Comparison of ENCODE assay signal across 26 cellular contexts in the genomic region with DNA sequence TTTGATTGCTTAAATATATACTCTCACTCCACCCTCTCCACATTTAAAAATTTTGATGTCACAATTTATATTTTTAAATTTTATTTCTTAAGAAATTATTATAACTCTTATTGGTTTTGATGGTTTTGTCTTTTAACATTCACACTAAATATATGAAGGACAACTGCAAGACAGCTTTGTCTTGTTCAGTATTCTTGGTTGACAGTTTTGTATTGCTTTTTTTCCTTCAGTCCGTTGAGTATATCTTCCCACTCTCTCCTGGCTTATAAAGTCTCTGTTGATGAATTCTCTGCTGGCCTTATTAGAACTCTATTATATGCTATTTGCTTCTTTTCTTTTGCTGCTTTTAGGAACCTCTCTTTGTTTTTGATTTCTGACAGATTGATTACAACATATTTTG.
"Had no signal": no experiment of that assay in that cellular context is flagged by ENCODE, and none has a peak within 500 bp of the region (broad histone marks: within the 10 kb centered on the region; RNA-seq: fewer than 3 reads in every experiment).

No MANE protein-coding gene starts in this region.

- H3K27ac ChIP-seq: colonic mucosa, coronary artery, dorsolateral prefrontal cortex, epithelial cell of prostate, esophagus muscularis mucosa, esophagus squamous epithelium, foreskin keratinocyte, gastrocnemius medialis, gastroesophageal sphincter, heart left ventricle, heart right ventricle, hepatocyte had no signal

- DNase-seq: colonic mucosa; cortex of kidney; dermis blood vessel endothelial cell; dorsolateral prefrontal cortex; effector CD4-positive, alpha-beta T cell; effector CD8-positive, alpha-beta T cell; effector memory CD4-positive, alpha-beta T cell; effector memory CD8-positive, alpha-beta T cell; endodermal cell; erythroblast; esophagus squamous epithelium; foreskin fibroblast; foreskin keratinocyte; foreskin melanocyte; gastrocnemius medialis; glutamatergic neuron; head of caudate nucleus; heart left ventricle; heart right ventricle had no signal

- H3K4me3 ChIP-seq: colonic mucosa, coronary artery, dorsolateral prefrontal cortex, esophagus muscularis mucosa, esophagus squamous epithelium, gastrocnemius medialis, gastroesophageal sphincter, heart left ventricle, heart right ventricle, hepatocyte had no signal

- ATAC-seq: effector memory CD8-positive, alpha-beta T cell; esophagus mucosa; foreskin keratinocyte; gastrocnemius medialis; gastroesophageal sphincter; heart left ventricle; heart right ventricle had no signal

- H3K4me1 ChIP-seq: colonic mucosa, esophagus squamous epithelium, foreskin keratinocyte had no signal

- H3K27ac Mint-ChIP-seq: dendritic cell treated with granulocyte-macrophage colony-stimulating factor and Interleukin-4, amounts not matched to agents 40 ng/mL and 50 ng/mL, for 4 days; effector memory CD8-positive, alpha-beta T cell; endodermal cell had no signal

- H3K4me3 Mint-ChIP-seq: dendritic cell treated with granulocyte-macrophage colony-stimulating factor and Interleukin-4, amounts not matched to agents 40 ng/mL and 50 ng/mL, for 4 days; effector memory CD8-positive, alpha-beta T cell; endodermal cell had no signal

- H3K4me1 Mint-ChIP-seq: endodermal cell had no signal

- H3K36me3 ChIP-seq: colonic mucosa, esophagus muscularis mucosa, esophagus squamous epithelium, gastrocnemius medialis, gastroesophageal sphincter, heart left ventricle, heart right ventricle had no signal

- H3K9me3 ChIP-seq: colonic mucosa, gastrocnemius medialis had no signal

- H3K27me3 Mint-ChIP-seq: dendritic cell treated with granulocyte-macrophage colony-stimulating factor and Interleukin-4, amounts not matched to agents 40 ng/mL and 50 ng/mL, for 4 days; effector memory CD8-positive, alpha-beta T cell had no signal
